21 cellular contexts compared by ENCODE assay signal in the genomic region with DNA sequence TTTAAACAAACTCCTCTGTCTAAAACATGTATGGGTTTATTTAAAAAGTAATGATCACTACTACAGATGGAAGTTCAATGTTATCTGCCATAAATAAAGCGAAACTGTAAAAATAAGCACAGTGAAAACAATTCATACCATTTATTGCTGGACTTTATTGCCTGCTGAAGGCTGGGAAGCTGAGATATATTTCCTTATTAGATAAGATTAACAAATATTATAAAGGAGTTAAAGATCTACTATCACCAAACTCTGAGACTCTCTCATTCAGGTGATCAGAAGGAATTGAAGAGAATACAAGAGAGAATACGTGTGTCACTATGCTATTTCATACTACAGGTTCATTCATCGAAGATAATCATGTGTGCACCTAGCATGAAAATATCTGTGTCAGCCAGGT.
"Had no signal": no experiment of that assay in that cellular context is flagged by ENCODE, and none has a peak within 500 bp of the region (broad histone marks: within the 10 kb centered on the region; RNA-seq: fewer than 3 reads in every experiment).

No MANE protein-coding gene starts in this region.

- H3K36me3 Mint-ChIP-seq: immature natural killer cell, mesothelial cell of epicardium had no signal

- H3K36me3 ChIP-seq: esophagus muscularis mucosa, gastroesophageal sphincter, heart left ventricle, left lung, lower lobe of right lung had no signal

- H3K4me1 Mint-ChIP-seq: immature natural killer cell; mesothelial cell of epicardium; naive thymus-derived CD4-positive, alpha-beta T cell had no signal

- H3K4me3 ChIP-seq: coronary artery, dorsolateral prefrontal cortex, esophagus muscularis mucosa, gastroesophageal sphincter, heart left ventricle, hepatocyte, left lung, lower lobe of right lung had no signal

- H3K27ac ChIP-seq: coronary artery, dorsolateral prefrontal cortex, esophagus muscularis mucosa, foreskin keratinocyte, gastroesophageal sphincter, heart left ventricle, left lung, lower lobe of right lung had no signal

- H3K4me3 Mint-ChIP-seq: immature natural killer cell; mesothelial cell of epicardium; naive thymus-derived CD4-positive, alpha-beta T cell had no signal

- H3K9me3 ChIP-seq: esophagus muscularis mucosa, gastroesophageal sphincter, heart left ventricle, lower lobe of right lung had no signal

- DNase-seq: dermis blood vessel endothelial cell; dorsolateral prefrontal cortex; effector CD4-positive, alpha-beta T cell; effector memory CD4-positive, alpha-beta T cell; foreskin keratinocyte; heart left ventricle; hypothalamus; immature natural killer cell; islet precursor cell; kidney; kidney glomerular epithelial cell; left lung; left ventricle myocardium superior; lower lobe of right lung; mesenchymal stem cell; naive thymus-derived CD4-positive, alpha-beta T cell had no signal

- H3K27ac Mint-ChIP-seq: immature natural killer cell; mesothelial cell of epicardium; naive thymus-derived CD4-positive, alpha-beta T cell had no signal

- H3K4me1 ChIP-seq: esophagus muscularis mucosa, foreskin keratinocyte, gastroesophageal sphincter, heart left ventricle, left lung, lower lobe of right lung had no signal

- ATAC-seq: foreskin keratinocyte; gastroesophageal sphincter; heart left ventricle; left lung; left ventricle myocardium superior; lower lobe of right lung; naive thymus-derived CD4-positive, alpha-beta T cell had no signal
